ENCODE assay signal across 29 cellular contexts in genomic region chr12:57866308-57867019, GRCh38. TPM values are rescaled to one million over a fixed set of nuclear protein-coding genes. Genes with fewer than 3 reads are reported as not detected.
A peak's percentile ranks its signal among the peaks of the same experiment; 100 is the strongest.
DNase-seq lines count a peak whose midpoint lies in the region; ATAC-seq and TF ChIP-seq lines count a peak whose summit lies in the region.
"Had no signal": no experiment of that assay in that cellular context is flagged by ENCODE, and none has a peak within 500 bp of the region (broad histone marks: within the 10 kb centered on the region; RNA-seq: fewer than 3 reads in every experiment).

No MANE protein-coding gene starts in this region.

- H4K5ac ChIP-seq in IMR-90 (ENCODE audit: low read depth, low read length), result no peak overlapping the region

- ATAC-seq in IMR-90 (ENCODE audit: low read depth) (no peak), GM19463 (IDR thresholded peaks at IDR 0.05; ENCODE audit: unreplicated experiment) (no peak)
- no peak for ATAC-seq in natural killer cell treated with Interleukin-12 subunit alpha and Interleukin-12 subunit beta and Interleukin-15 and Interleukin-18, amount 100 ng/mL, for 72 hours
- ATAC-seq: activated T-helper 17 cell treated with anti-CD3 and anti-CD28 coated beads, Interleukin-2, amount 50 U/mL, for 72 hours; stimulated activated effector memory CD8-positive, alpha-beta T cell treated with anti-CD3 and anti-CD28 coated beads, Interleukin-12 subunit alpha, Interleukin-12 subunit beta, amount 100 ng/mL, for 72 hours had no signal

- H3K4me3 Mint-ChIP-seq in brain, result no peak overlapping the region
- H3K4me3 Mint-ChIP-seq in natural killer cell treated with Interleukin-12 subunit alpha and Interleukin-12 subunit beta and Interleukin-15 and Interleukin-18, amount 100 ng/mL, for 72 hours, result peak overlapping the region; percentile 10

- H3K4ac ChIP-seq in IMR-90 (ENCODE audit: low read depth, low read length), result peak overlapping the region; percentile 54; the same call in 1 of the 2 replicates

- 0 out of 2 replicates have a peak overlapping the region, but pooled peaks have one; percentile 4 for H3K14ac ChIP-seq in IMR-90 (replicated peaks; ENCODE audit: low read depth, low read length)

- TF ChIP-seq POLR2A in IMR-90 (IDR thresholded peaks at IDR 0.05; ENCODE audit: low read depth, low read length), result no peak

- no peaks in the 10 kb centered on the region for H3K36me3 Mint-ChIP-seq in brain
- H3K36me3 Mint-ChIP-seq in natural killer cell treated with Interleukin-12 subunit alpha and Interleukin-12 subunit beta and Interleukin-15 and Interleukin-18, amount 100 ng/mL, for 72 hours, result no peaks in the 10 kb centered on the region
- H3K36me3 Mint-ChIP-seq: immature natural killer cell; stimulated activated effector memory CD8-positive, alpha-beta T cell treated with anti-CD3 and anti-CD28 coated beads, Interleukin-12 subunit alpha, Interleukin-12 subunit beta, amount 100 ng/mL, for 72 hours had no signal

- no peak overlapping the region for H3K56ac ChIP-seq in IMR-90 (ENCODE audit: extremely low read depth, insufficient read depth, low read length)

- no CpG with 5 or more reads among the region's 3 CpGs for WGBS in IMR-90 (ENCODE audit: extremely low coverage in 2 of 2, insufficient read length in 1 of 2), 2 experiments
- 93% methylated on average over 3 of the region's 3 CpGs for whole genome bisulfite sequencing in hepatocyte (ENCODE audit: low lambda C conversion rate, missing lambda C conversion rate)

- BruUV-seq in IMR-90 (replicated peaks; lab: Mats Ljungman, UMichigan), result no TSS peak

- no peak overlapping the region for H3K23ac ChIP-seq in IMR-90 (ENCODE audit: low read depth, low read length)

- no peaks in the 10 kb centered on the region for H4K20me1 ChIP-seq in IMR-90 (ENCODE audit: insufficient read depth, low read length)
- H4K20me1 ChIP-seq in hepatocyte (ENCODE audit: insufficient read depth, poor library complexity, severe bottlenecking), result no peaks in the 10 kb centered on the region
- H4K20me1 ChIP-seq: BLaER1 had no signal

- peak overlapping the region in 4 of 5 experiments; percentile 11 to 58 (median 22) for H3K27ac Mint-ChIP-seq in brain
- no peak overlapping the region for H3K27ac Mint-ChIP-seq in natural killer cell treated with Interleukin-12 subunit alpha and Interleukin-12 subunit beta and Interleukin-15 and Interleukin-18, amount 100 ng/mL, for 72 hours
- H3K27ac Mint-ChIP-seq: immature natural killer cell had no signal

- H4K8ac ChIP-seq in IMR-90 (ENCODE audit: low read depth in 2 of 2, low read length in 2 of 2), result no peak overlapping the region

- in situ Hi-C loops in IMR-90 (cut with MboI; ENCODE audit: low sequenced_read_pairs), result no loop called here

- H2BK20ac ChIP-seq in IMR-90 (ENCODE audit: low read depth, low read length), result no peak overlapping the region

- no peaks in the 10 kb centered on the region for H3K9me3 ChIP-seq in IMR-90 (ENCODE audit: control insufficient read depth, insufficient read depth, low read length)
- no peaks in the 10 kb centered on the region for H3K9me3 ChIP-seq in subcutaneous abdominal adipose tissue (ENCODE audit: control insufficient read depth in 5 of 5, low read length in 5 of 5)
- no peaks in the 10 kb centered on the region for H3K9me3 ChIP-seq in hepatocyte (ENCODE audit: low read depth)
- H3K9me3 ChIP-seq: BLaER1, testis had no signal

- no peaks in the 10 kb centered on the region for H3K79me2 ChIP-seq in hepatocyte

- H3K27me3 ChIP-seq in IMR-90 (ENCODE audit: control insufficient read depth, insufficient read depth, low read length) (no peaks in the 10 kb centered on the region), subcutaneous abdominal adipose tissue (ENCODE audit: control insufficient read depth in 5 of 5, insufficient read depth in 4 of 5, low read length in 5 of 5) (no peaks in the 10 kb centered on the region), hepatocyte (no peaks in the 10 kb centered on the region)
- H3K27me3 ChIP-seq: testis had no signal

- H3K36me3 ChIP-seq in IMR-90 (ENCODE audit: control insufficient read depth, insufficient read depth, low read length) (no peaks in the 10 kb centered on the region), subcutaneous abdominal adipose tissue (ENCODE audit: control insufficient read depth in 5 of 5, insufficient read depth in 5 of 5, low read length in 5 of 5) (no peaks in the 10 kb centered on the region), hepatocyte (replicated peaks; ENCODE audit: insufficient read depth, low read depth) (no peaks in the 10 kb centered on the region)
- H3K36me3 ChIP-seq: BLaER1 had no signal

- no peak overlapping the region for H2BK5ac ChIP-seq in IMR-90 (ENCODE audit: low read depth, low read length, poor library complexity, severe bottlenecking)

- peak overlapping the region; percentile 39; the same call in 1 of the 2 replicates for H2BK120ac ChIP-seq in IMR-90 (ENCODE audit: low read depth, low read length)

- no peak for TF ChIP-seq RAD21 in IMR-90 (IDR thresholded peaks at IDR 0.05; ENCODE audit: low read length)

- H3K18ac ChIP-seq in IMR-90 (ENCODE audit: low read depth, low read length), result no peak overlapping the region

- H2BK15ac ChIP-seq in IMR-90 (ENCODE audit: low read depth, low read length), result no peak overlapping the region

- intact Hi-C loops in IMR-90 (cut with micrococcal nuclease), result no loop called here

- H2AK9ac ChIP-seq in IMR-90 (replicated peaks; ENCODE audit: low read depth, low read length, poor library complexity), result no peak overlapping the region

- dilution Hi-C loops in IMR-90 (cut with HindIII; ENCODE audit: low sequenced_read_pairs, unreplicated experiment), result no loop called here

- DNase-seq in IMR-90 (no peak), hepatocyte (ENCODE audit: low spot score) (no peak), NCI-H1694 (lab: John Stamatoyannopoulos, UW) (no peak)
- DNase-seq in natural killer cell treated with Interleukin-12 subunit alpha and Interleukin-12 subunit beta and Interleukin-15 and Interleukin-18, amount 100 ng/mL, for 72 hours (ENCODE audit: low spot score), result no peak
- DNase-seq: activated CD4-positive, alpha-beta T cell treated with anti-CD3 and anti-CD28 coated beads, Interleukin-2, amount 50 U/mL, for 48 hours; activated CD8-positive, alpha-beta memory T cell treated with anti-CD3 and anti-CD28 coated beads, Interleukin-2, amount 50 U/mL, for 4 hours; activated naive CD4-positive, alpha-beta T cell treated with anti-CD3 and anti-CD28 coated beads, Interleukin-2, amount 50 U/mL, for 16 hours; amygdala; cortex of kidney; effector memory CD8-positive, alpha-beta T cell; foreskin melanocyte; hypothalamus; immature natural killer cell; left colon; mesendoderm; NCI-H1092 treated with DMSO at 0.1 percent for 48 hours; NCI-H748 treated with DMSO at 0.1 percent for 48 hours; RPMI8226; stimulated activated CD4-positive, alpha-beta T cell treated with anti-CD3 and anti-CD28 coated beads, Interleukin-12 subunit alpha, Interleukin-12 subunit beta, amount 100 ng/mL, for 4 hours; stimulated activated CD4-positive, alpha-beta T cell treated with anti-CD3 and anti-CD28 coated beads, Interleukin-4, amount 100 ng/mL, for 24 hours; testis had no signal

- POLR2A ChIA-PET in IMR-90 (lab: Charles Lee; ENCODE audit: unreplicated experiment), result interaction anchor here (0.6 to 2.6 kb wide), 3 partner anchors 19 to 71 kb away, joined by 3 to 12 read pairs (median 4); partner anchors contain the start of gene CTDSP2

- H4K91ac ChIP-seq in IMR-90 (ENCODE audit: insufficient read depth, low read depth, low read length), result peak overlapping the region; percentile 2; the same call in 1 of the 2 replicates

- H3K4me2 ChIP-seq in IMR-90 (ENCODE audit: low read depth, low read length) (no peak overlapping the region), hepatocyte (no peak overlapping the region)

- H3K79me1 ChIP-seq in IMR-90 (ENCODE audit: low read depth in 1 of 2, low read length in 2 of 2), result peaks cover 4 to 13% of the 10 kb centered on the region in 2 experiments

- CTCF ChIA-PET in IMR-90 (lab: Yijun Ruan, JAX), result interaction anchor here (2.2 kb wide), 1 partner anchor 30 kb away, joined by 14 read pairs; no protein-coding TSS in a partner anchor

- H3K9me3 Mint-ChIP-seq in brain, result no peaks in the 10 kb centered on the region
- no peaks in the 10 kb centered on the region for H3K9me3 Mint-ChIP-seq in natural killer cell treated with Interleukin-12 subunit alpha and Interleukin-12 subunit beta and Interleukin-15 and Interleukin-18, amount 100 ng/mL, for 72 hours
- H3K9me3 Mint-ChIP-seq: activated T-helper 17 cell treated with anti-CD3 and anti-CD28 coated beads, Interleukin-2, amount 50 U/mL, for 72 hours; effector memory CD8-positive, alpha-beta T cell; stimulated activated effector memory CD8-positive, alpha-beta T cell treated with anti-CD3 and anti-CD28 coated beads, Interleukin-12 subunit alpha, Interleukin-12 subunit beta, amount 100 ng/mL, for 72 hours; T-helper 1 cell treated with Interleukin-12 subunit alpha and Interleukin-12 subunit beta and Interleukin-4 antibody, amounts not matched to agents 30 μg/mL and 1 μg/mL, for 36 hours had no signal

- no peak for TF ChIP-seq CTCF in IMR-90 (conservative IDR thresholded peaks at IDR 0.05; ENCODE audit: low read depth, low read length)
- no peak for TF ChIP-seq CTCF in brain (conservative IDR thresholded peaks at IDR 0.05)
- no peak for TF ChIP-seq CTCF in hepatocyte (IDR thresholded peaks at IDR 0.05; ENCODE audit: poor library complexity)

- H3K9me1 ChIP-seq in IMR-90 (ENCODE audit: insufficient read depth, low read length), result peaks cover 22% of the 10 kb centered on the region

- H3K27ac ChIP-seq in IMR-90 (ENCODE audit: insufficient read depth, low read length) (no peak overlapping the region), subcutaneous abdominal adipose tissue (ENCODE audit: low read depth, low read length) (peak overlapping the region; percentile 96), hepatocyte (no peak overlapping the region)
- H3K27ac ChIP-seq: BLaER1, SK-N-MC had no signal

- H3K4me1 Mint-ChIP-seq in brain, result peaks cover 70% of the 10 kb centered on the region
- peaks cover 3 to 5% of the 10 kb centered on the region in 2 donors for H3K4me1 Mint-ChIP-seq in natural killer cell treated with Interleukin-12 subunit alpha and Interleukin-12 subunit beta and Interleukin-15 and Interleukin-18, amount 100 ng/mL, for 72 hours (ENCODE audit: low read depth in 2 of 2)
- H3K4me1 Mint-ChIP-seq: activated T-helper 17 cell treated with anti-CD3 and anti-CD28 coated beads, Interleukin-2, amount 50 U/mL, for 72 hours; stimulated activated effector memory CD8-positive, alpha-beta T cell treated with anti-CD3 and anti-CD28 coated beads, Interleukin-12 subunit alpha, Interleukin-12 subunit beta, amount 100 ng/mL, for 72 hours had no signal

- H2AK5ac ChIP-seq in IMR-90 (ENCODE audit: low read depth, low read length), result peak overlapping the region; percentile 66; the same call in 1 of the 2 replicates

- no peaks in the 10 kb centered on the region for H3K27me3 Mint-ChIP-seq in brain
- H3K27me3 Mint-ChIP-seq in natural killer cell treated with Interleukin-12 subunit alpha and Interleukin-12 subunit beta and Interleukin-15 and Interleukin-18, amount 100 ng/mL, for 72 hours, result peaks cover 17 to 18% of the 10 kb centered on the region in 2 donors

- H2AFZ ChIP-seq in IMR-90 (replicated peaks; ENCODE audit: low read length, poor library complexity), result peak overlapping the region; percentile 25
- H2AFZ ChIP-seq in hepatocyte, result no peak overlapping the region

- no peak overlapping the region for H3K4me3 ChIP-seq in IMR-90 (ENCODE audit: insufficient read depth, low read depth, low read length)
- no peak overlapping the region for H3K4me3 ChIP-seq in subcutaneous abdominal adipose tissue (ENCODE audit: low read depth in 1 of 5, low read length in 5 of 5)
- no peak overlapping the region for H3K4me3 ChIP-seq in hepatocyte
- H3K4me3 ChIP-seq: SK-N-MC had no signal

- H3K9me2 ChIP-seq in hepatocyte (replicated peaks; ENCODE audit: insufficient read depth), result no peaks in the 10 kb centered on the region

- H3K9ac ChIP-seq in IMR-90 (ENCODE audit: low read depth, low read length) (no peak overlapping the region), subcutaneous abdominal adipose tissue (ENCODE audit: low read length in 5 of 5) (no peak overlapping the region)

- H3K4me1 ChIP-seq in IMR-90 (ENCODE audit: control insufficient read depth, insufficient read depth, low read length) (peaks cover 27% of the 10 kb centered on the region), subcutaneous abdominal adipose tissue (ENCODE audit: control insufficient read depth in 5 of 5, insufficient read depth in 5 of 5, low read length in 5 of 5) (peaks cover 11 to 39% (median 35%) of the 10 kb centered on the region in 5 donors), hepatocyte (ENCODE audit: insufficient read depth) (peaks cover 38% of the 10 kb centered on the region)

RNA-seq across cellular contexts. Expression of gene CTDSP2, which starts 19.9 kb away (rescaled TPM):
- total RNA-seq in IMR-90 (2012; rRNA removed) (79.4 and 114 TPM in 2 replicates), hepatocyte (96.8 and 107 TPM in 2 replicates)
- polyA plus RNA-seq in IMR-90 (2012; rRNA removed) (150 and 156 TPM in 2 replicates), brain (ENCODE audit: insufficient read depth, low read depth, low replicate concordance) (67.6 TPM), hepatocyte (59.3 and 75.9 TPM in 2 replicates)
- 134 and 187 TPM in 2 replicates for polyA plus RNA-seq in IMR-90 (2012; cell fraction: cytosol; rRNA removed)
- polyA plus RNA-seq in IMR-90 (2012; cell fraction: nucleus; rRNA removed; ENCODE audit: low replicate concordance), result 152 and 213 TPM in 2 replicates
- 10 to 100 TPM; 52.7 to 53.9 TPM for total RNA-seq in natural killer cell treated with Interleukin-12 subunit alpha and Interleukin-12 subunit beta and Interleukin-15 and Interleukin-18, amount 100 ng/mL, for 72 hours

RNA-seq across cellular contexts. Expression of gene AVIL, which starts 47.9 kb away (rescaled TPM):
- 1.1 and 1.3 TPM in 2 replicates for total RNA-seq in IMR-90 (2012; rRNA removed)
- polyA plus RNA-seq in IMR-90 (2012; rRNA removed), result 2.1 and 2.5 TPM in 2 replicates
- 0.37 and 0.42 TPM in 2 replicates for polyA plus RNA-seq in IMR-90 (2012; cell fraction: cytosol; rRNA removed)
- 8.3 and 25.0 TPM in 2 replicates for polyA plus RNA-seq in IMR-90 (2012; cell fraction: nucleus; rRNA removed; ENCODE audit: low replicate concordance)
- 1.0 TPM for polyA plus RNA-seq in brain (ENCODE audit: insufficient read depth, low read depth, low replicate concordance)
- 1 to 10 TPM; 1.7 TPM for total RNA-seq in natural killer cell treated with Interleukin-12 subunit alpha and Interleukin-12 subunit beta and Interleukin-15 and Interleukin-18, amount 100 ng/mL, for 72 hours
- 1.0 and 2.4 TPM in 2 replicates for total RNA-seq in hepatocyte
- 0.93 and 1.3 TPM in 2 replicates for polyA plus RNA-seq in hepatocyte

Comparison
In these comparisons a context has a peak if more than half of its experiments do, and no peak if none do; other contexts are left out.
1. H3K27ac Mint-ChIP-seq: peak in brain (4 of 5); none in natural killer cell treated with Interleukin-12 subunit alpha and Interleukin-12 subunit beta and Interleukin-15 and Interleukin-18, amount 100 ng/mL, for 72 hours (0 of 2).